Comparison of ENCODE assay signal across 23 cellular contexts in the genomic region with DNA sequence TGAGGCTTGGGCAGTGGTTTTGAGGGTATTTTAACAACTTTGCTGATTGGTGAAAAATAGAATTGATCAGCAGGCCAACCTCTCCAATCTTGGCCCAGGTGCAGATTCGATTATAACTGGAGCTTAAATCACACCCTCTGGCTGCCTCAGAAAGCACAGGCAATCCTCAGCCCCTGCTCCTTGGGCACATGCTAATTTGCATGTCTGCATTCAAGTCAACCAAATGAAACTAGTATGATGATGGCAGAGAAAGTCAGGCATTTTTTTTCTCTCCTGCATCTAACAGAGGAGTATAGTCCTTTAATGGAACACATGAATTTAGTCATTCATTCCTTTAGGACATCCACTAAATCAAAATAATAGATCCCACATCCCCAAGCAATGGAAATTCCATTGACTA. TPM values are rescaled to one million over a fixed set of nuclear protein-coding genes. Genes with fewer than 3 reads are reported as not detected.
"Had no signal": no experiment of that assay in that cellular context is flagged by ENCODE, and none has a peak within 500 bp of the region (broad histone marks: within the 10 kb centered on the region; RNA-seq: fewer than 3 reads in every experiment).

No MANE protein-coding gene starts in this region.

- ATAC-seq: K562 had no signal

- H3K4me3 ChIP-seq: K562, SJSA1, SK-N-MC had no signal

- DNase-seq: Kasumi-1, MV-4-11, NCI-H1048, NCI-H1105, NCI-H1417, NCI-H187, NCI-H2029, NCI-H2081 treated with DMSO at 0.1 percent for 48 hours, NCI-H2171, NCI-H226, NCI-H510A, NCI-H524 treated with DMSO at 0.1 percent for 48 hours, NCI-H748 treated with DMSO at 0.1 percent for 48 hours, Right ventricle myocardium superior, RPMI8226, SIG-M5 had no signal

- H3K4me2 ChIP-seq: KMS-11 had no signal

- H3K4me1 Mint-ChIP-seq: IgD-negative memory B cell had no signal

- H3K4me3 Mint-ChIP-seq: IgD-negative memory B cell had no signal

- H3K27me3 ChIP-seq: SJSA1 had no signal

- H3K27ac ChIP-seq: KMS-11, SJSA1, SK-N-MC had no signal

- H3K9me3 Mint-ChIP-seq: IgD-negative memory B cell had no signal

- H3K9me3 ChIP-seq: SJSA1 had no signal

- FAIRE-seq: K562, RCC 7860 had no signal

- H3K27me3 Mint-ChIP-seq: IgD-negative memory B cell had no signal

- H3K36me3 Mint-ChIP-seq: IgD-negative memory B cell had no signal

- H3K36me3 ChIP-seq: SJSA1 had no signal

- H3K9ac ChIP-seq: KMS-11 had no signal

- H3K27ac Mint-ChIP-seq: IgD-negative memory B cell had no signal

- H3K4me1 ChIP-seq: SJSA1 had no signal

RNA-seq across cellular contexts. Expression of a gene that starts 16.8 kb away (rescaled TPM):
- total RNA-seq: HT1080, SJSA1 had no signal
